35 cellular contexts compared by ENCODE assay signal in the genomic region with DNA sequence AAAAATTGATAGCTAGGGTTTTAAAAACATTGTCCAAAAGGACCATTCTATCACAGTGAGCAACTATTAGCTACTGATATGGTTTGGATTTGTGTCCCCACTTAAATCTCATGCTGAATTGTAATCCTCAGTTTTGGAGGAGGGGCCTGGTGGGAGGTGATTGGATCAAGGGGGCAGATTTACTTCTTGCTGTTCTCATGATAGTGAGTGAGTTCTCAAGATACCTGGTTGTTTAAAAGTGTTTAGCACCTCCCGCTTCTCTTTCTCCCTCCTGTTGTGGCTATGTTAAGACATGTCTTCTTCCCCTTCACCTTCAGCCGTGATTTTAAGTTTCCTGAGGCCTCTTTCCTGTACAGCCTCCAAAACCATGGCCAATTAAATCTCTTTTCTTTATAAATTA.
"Had no signal": no experiment of that assay in that cellular context is flagged by ENCODE, and none has a peak within 500 bp of the region (broad histone marks: within the 10 kb centered on the region; RNA-seq: fewer than 3 reads in every experiment).

No MANE protein-coding gene starts in this region.

- H3K9me3 ChIP-seq: MG63 had no signal

- H3K4me3 ChIP-seq: MG63 had no signal

- H3K27me3 ChIP-seq: MG63 had no signal

- H3K27ac ChIP-seq: KMS-11 had no signal

- H3K36me3 ChIP-seq: MG63 had no signal

- H3K4me2 ChIP-seq: KMS-11 had no signal

- DNase-seq: Karpas-422, Kasumi-1, MG63, MM.1S, MV-4-11, NCI-H1048, NCI-H1092, NCI-H1092 treated with DMSO at 0.1 percent for 48 hours, NCI-H1105, NCI-H1105 treated with DMSO at 0.1 percent for 48 hours, NCI-H1417, NCI-H1417 treated with DMSO at 0.1 percent for 48 hours, NCI-H1436, NCI-H1436 treated with DMSO at 0.1 percent for 48 hours, NCI-H146, NCI-H1694, NCI-H1694 treated with DMSO at 0.1 percent for 48 hours, NCI-H187, NCI-H187 treated with DMSO at 0.1 percent for 48 hours, NCI-H1930, NCI-H2029, NCI-H2029 treated with DMSO at 0.1 percent for 48 hours, NCI-H2081, NCI-H2081 treated with DMSO at 0.1 percent for 48 hours, NCI-H2107, NCI-H2171, NCI-H2171 treated with DMSO at 0.1 percent for 48 hours, NCI-H2227 treated with DMSO at 0.1 percent for 48 hours, NCI-H226, NCI-H345, NCI-H446, NCI-H446 treated with DMSO at 0.1 percent for 48 hours, NCI-H510A, NCI-H510A treated with DMSO at 0.1 percent for 48 hours had no signal

- H3K9ac ChIP-seq: KMS-11 had no signal
